Comparison of ENCODE assay signal across 17 cellular contexts in genomic region chr9:36415822-36416515, GRCh38. TPM values are rescaled to one million over a fixed set of nuclear protein-coding genes. Genes with fewer than 3 reads are reported as not detected.
A peak's percentile ranks its signal among the peaks of the same experiment; 100 is the strongest.
DNase-seq lines count a peak whose midpoint lies in the region; ATAC-seq and TF ChIP-seq lines count a peak whose summit lies in the region.
"Had no signal": no experiment of that assay in that cellular context is flagged by ENCODE, and none has a peak within 500 bp of the region (broad histone marks: within the 10 kb centered on the region; RNA-seq: fewer than 3 reads in every experiment).

No MANE protein-coding gene starts in this region.

- H3K36me3 Mint-ChIP-seq in IgD-negative memory B cell: no peaks in the 10 kb centered on the region
- H3K36me3 Mint-ChIP-seq in nephron progenitor cell (ENCODE audit: low read depth): peaks cover 55% of the 10 kb centered on the region

- peak overlapping the region in 2 of 3 donors; percentile 58 to 94 for H3K27ac Mint-ChIP-seq in IgD-negative memory B cell
- H3K27ac Mint-ChIP-seq in nephron progenitor cell: peak overlapping the region; percentile 75
- H3K27ac Mint-ChIP-seq: activated naive CD8-positive, alpha-beta T cell treated with anti-CD3 and anti-CD28 coated beads, Interleukin-2, amount 10 ng/mL, durations not matched to agents 7 days and 5 days; dendritic cell treated with granulocyte-macrophage colony-stimulating factor and Interleukin-4, amounts not matched to agents 40 ng/mL and 50 ng/mL, for 4 days had no signal

- no peaks in the 10 kb centered on the region for H3K9me3 Mint-ChIP-seq in IgD-negative memory B cell
- peaks cover 14% of the 10 kb centered on the region for H3K9me3 Mint-ChIP-seq in nephron progenitor cell
- H3K9me3 Mint-ChIP-seq: activated naive CD8-positive, alpha-beta T cell treated with anti-CD3 and anti-CD28 coated beads, Interleukin-2, amount 10 ng/mL, durations not matched to agents 7 days and 5 days; dendritic cell treated with granulocyte-macrophage colony-stimulating factor and Interleukin-4, amounts not matched to agents 40 ng/mL and 50 ng/mL, for 4 days; nephron had no signal

- H3K4me3 Mint-ChIP-seq in IgD-negative memory B cell: no peak overlapping the region
- peak overlapping the region; percentile 49 for H3K4me3 Mint-ChIP-seq in nephron progenitor cell
- H3K4me3 Mint-ChIP-seq: activated naive CD8-positive, alpha-beta T cell treated with anti-CD3 and anti-CD28 coated beads, Interleukin-2, amount 10 ng/mL, durations not matched to agents 7 days and 5 days; brain; dendritic cell treated with granulocyte-macrophage colony-stimulating factor and Interleukin-4, amounts not matched to agents 40 ng/mL and 50 ng/mL, for 4 days; nephron had no signal

- no peak for ATAC-seq in HG02885 (IDR thresholded peaks at IDR 0.05; ENCODE audit: poor library complexity, unreplicated experiment)

- H3K4me1 Mint-ChIP-seq in IgD-negative memory B cell (peaks cover 5 to 11% (median 5%) of the 10 kb centered on the region in 3 donors), nephron progenitor cell (peaks cover 43% of the 10 kb centered on the region)

- no peaks in the 10 kb centered on the region for H3K27me3 Mint-ChIP-seq in IgD-negative memory B cell
- H3K27me3 Mint-ChIP-seq in nephron progenitor cell (ENCODE audit: low read depth, poor library complexity): no peaks in the 10 kb centered on the region
- H3K27me3 Mint-ChIP-seq: activated naive CD8-positive, alpha-beta T cell treated with anti-CD3 and anti-CD28 coated beads, Interleukin-2, amount 10 ng/mL, durations not matched to agents 7 days and 5 days; brain; dendritic cell treated with granulocyte-macrophage colony-stimulating factor and Interleukin-4, amounts not matched to agents 40 ng/mL and 50 ng/mL, for 4 days had no signal

- no peak for TF ChIP-seq POLR2A in erythroblast (IDR thresholded peaks at IDR 0.05; ENCODE audit: low read length)

- DNase-seq in ELF-1 (ENCODE audit: low read depth, low spot score): peak; percentile 97
- peak; percentile 62 for DNase-seq in ecto neural progenitor cell (ENCODE audit: low spot score)
- peak; percentile 8 for DNase-seq in nephron progenitor cell
- no peak for DNase-seq in DMS153 treated with DMSO at 0.1 percent for 48 hours (lab: John Stamatoyannopoulos, UW; ENCODE audit: unreplicated experiment)
- no peak for DNase-seq in erythroblast (lab: John Stamatoyannopoulos, UW)
- DNase-seq: activated CD4-positive, CD25-positive, alpha-beta regulatory T cell; activated naive CD8-positive, alpha-beta T cell treated with anti-CD3 and anti-CD28 coated beads, Interleukin-2, amount 10 ng/mL, durations not matched to agents 7 days and 5 days; GF-D8; NCI-H187; SHP77 treated with DMSO at 0.1 percent for 48 hours; stimulated activated CD8-positive, alpha-beta memory T cell treated with anti-CD3 and anti-CD28 coated beads, Interleukin-4, amount 100 ng/mL, for 48 hours; T-helper 2 cell had no signal

- TF ChIP-seq CTCF in nephron progenitor cell (IDR thresholded peaks at IDR 0.05): no peak

RNA-seq across cellular contexts. Expression of gene RNF38, which starts 15.9 kb away (rescaled TPM):
- polyA plus RNA-seq in IgD-negative memory B cell: 18.5 TPM

Comparison
In these comparisons a context has a peak if more than half of its experiments do, and no peak if none do; other contexts are left out.
1. DNase-seq: peak in ELF-1 (single experiment), ecto neural progenitor cell (single experiment) and nephron progenitor cell (single experiment); none in DMS153 treated with DMSO at 0.1 percent for 48 hours (single experiment) and erythroblast (0 of 2).